Comparison of ENCODE assay signal across 1 cellular context in the genomic region with DNA sequence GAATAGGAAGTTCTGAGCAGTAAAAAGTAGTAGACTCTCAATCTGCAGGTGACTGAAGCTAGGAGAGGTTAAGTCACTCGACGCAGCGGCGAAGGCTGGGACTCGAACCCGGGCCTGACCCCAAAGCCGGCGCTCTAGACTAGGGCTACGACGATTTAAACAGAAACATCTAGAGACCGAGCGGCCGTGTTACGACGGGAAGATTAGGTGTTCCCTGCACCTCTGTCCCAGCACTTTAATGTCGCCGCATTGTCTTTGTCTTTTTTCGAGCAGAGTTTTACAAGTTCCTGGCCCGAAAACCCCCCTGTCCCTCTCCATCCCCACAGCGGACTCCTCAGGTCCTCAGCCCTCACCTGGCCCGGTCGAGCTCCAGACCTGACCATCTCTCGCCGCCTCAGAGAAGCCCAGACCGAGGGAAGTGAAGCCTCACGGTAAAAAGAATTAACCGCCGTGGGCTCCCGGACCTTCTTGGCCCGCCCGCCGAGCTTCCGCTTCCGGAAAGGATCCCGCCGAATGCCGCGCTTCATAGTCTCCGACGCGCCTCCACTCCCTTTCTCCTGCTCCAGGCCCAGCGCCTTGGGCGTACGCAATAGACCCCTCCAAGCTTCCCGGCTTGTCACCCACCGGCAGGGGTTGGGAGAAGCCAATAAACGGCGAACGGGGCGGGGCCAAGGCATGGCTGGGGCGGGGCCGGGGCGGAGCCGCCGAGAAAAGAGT.
A peak's percentile ranks its signal among the peaks of the same experiment; 100 is the strongest.
TF ChIP-seq lines count a peak whose summit lies in the region.

A gene with protein sequence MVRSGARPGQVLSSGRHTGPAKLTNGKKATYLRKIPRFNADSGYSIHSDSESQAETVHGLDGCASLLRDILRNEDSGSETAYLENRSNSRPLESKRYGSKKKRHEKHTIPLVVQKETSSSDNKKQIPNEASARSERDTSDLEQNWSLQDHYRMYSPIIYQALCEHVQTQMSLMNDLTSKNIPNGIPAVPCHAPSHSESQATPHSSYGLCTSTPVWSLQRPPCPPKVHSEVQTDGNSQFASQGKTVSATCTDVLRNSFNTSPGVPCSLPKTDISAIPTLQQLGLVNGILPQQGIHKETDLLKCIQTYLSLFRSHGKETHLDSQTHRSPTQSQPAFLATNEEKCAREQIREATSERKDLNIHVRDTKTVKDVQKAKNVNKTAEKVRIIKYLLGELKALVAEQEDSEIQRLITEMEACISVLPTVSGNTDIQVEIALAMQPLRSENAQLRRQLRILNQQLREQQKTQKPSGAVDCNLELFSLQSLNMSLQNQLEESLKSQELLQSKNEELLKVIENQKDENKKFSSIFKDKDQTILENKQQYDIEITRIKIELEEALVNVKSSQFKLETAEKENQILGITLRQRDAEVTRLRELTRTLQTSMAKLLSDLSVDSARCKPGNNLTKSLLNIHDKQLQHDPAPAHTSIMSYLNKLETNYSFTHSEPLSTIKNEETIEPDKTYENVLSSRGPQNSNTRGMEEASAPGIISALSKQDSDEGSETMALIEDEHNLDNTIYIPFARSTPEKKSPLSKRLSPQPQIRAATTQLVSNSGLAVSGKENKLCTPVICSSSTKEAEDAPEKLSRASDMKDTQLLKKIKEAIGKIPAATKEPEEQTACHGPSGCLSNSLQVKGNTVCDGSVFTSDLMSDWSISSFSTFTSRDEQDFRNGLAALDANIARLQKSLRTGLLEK (minus strand): TSS at position 439 of the 717 bp plus-strand sequence. CDS start 56 bp downstream, at position 383.

TF ChIP-seq in GM23338, 12 proteins besides CTCF, POLR2A, EP300 and RAD21 (continued from another document):
- TF ChIP-seq, protein P1, sequence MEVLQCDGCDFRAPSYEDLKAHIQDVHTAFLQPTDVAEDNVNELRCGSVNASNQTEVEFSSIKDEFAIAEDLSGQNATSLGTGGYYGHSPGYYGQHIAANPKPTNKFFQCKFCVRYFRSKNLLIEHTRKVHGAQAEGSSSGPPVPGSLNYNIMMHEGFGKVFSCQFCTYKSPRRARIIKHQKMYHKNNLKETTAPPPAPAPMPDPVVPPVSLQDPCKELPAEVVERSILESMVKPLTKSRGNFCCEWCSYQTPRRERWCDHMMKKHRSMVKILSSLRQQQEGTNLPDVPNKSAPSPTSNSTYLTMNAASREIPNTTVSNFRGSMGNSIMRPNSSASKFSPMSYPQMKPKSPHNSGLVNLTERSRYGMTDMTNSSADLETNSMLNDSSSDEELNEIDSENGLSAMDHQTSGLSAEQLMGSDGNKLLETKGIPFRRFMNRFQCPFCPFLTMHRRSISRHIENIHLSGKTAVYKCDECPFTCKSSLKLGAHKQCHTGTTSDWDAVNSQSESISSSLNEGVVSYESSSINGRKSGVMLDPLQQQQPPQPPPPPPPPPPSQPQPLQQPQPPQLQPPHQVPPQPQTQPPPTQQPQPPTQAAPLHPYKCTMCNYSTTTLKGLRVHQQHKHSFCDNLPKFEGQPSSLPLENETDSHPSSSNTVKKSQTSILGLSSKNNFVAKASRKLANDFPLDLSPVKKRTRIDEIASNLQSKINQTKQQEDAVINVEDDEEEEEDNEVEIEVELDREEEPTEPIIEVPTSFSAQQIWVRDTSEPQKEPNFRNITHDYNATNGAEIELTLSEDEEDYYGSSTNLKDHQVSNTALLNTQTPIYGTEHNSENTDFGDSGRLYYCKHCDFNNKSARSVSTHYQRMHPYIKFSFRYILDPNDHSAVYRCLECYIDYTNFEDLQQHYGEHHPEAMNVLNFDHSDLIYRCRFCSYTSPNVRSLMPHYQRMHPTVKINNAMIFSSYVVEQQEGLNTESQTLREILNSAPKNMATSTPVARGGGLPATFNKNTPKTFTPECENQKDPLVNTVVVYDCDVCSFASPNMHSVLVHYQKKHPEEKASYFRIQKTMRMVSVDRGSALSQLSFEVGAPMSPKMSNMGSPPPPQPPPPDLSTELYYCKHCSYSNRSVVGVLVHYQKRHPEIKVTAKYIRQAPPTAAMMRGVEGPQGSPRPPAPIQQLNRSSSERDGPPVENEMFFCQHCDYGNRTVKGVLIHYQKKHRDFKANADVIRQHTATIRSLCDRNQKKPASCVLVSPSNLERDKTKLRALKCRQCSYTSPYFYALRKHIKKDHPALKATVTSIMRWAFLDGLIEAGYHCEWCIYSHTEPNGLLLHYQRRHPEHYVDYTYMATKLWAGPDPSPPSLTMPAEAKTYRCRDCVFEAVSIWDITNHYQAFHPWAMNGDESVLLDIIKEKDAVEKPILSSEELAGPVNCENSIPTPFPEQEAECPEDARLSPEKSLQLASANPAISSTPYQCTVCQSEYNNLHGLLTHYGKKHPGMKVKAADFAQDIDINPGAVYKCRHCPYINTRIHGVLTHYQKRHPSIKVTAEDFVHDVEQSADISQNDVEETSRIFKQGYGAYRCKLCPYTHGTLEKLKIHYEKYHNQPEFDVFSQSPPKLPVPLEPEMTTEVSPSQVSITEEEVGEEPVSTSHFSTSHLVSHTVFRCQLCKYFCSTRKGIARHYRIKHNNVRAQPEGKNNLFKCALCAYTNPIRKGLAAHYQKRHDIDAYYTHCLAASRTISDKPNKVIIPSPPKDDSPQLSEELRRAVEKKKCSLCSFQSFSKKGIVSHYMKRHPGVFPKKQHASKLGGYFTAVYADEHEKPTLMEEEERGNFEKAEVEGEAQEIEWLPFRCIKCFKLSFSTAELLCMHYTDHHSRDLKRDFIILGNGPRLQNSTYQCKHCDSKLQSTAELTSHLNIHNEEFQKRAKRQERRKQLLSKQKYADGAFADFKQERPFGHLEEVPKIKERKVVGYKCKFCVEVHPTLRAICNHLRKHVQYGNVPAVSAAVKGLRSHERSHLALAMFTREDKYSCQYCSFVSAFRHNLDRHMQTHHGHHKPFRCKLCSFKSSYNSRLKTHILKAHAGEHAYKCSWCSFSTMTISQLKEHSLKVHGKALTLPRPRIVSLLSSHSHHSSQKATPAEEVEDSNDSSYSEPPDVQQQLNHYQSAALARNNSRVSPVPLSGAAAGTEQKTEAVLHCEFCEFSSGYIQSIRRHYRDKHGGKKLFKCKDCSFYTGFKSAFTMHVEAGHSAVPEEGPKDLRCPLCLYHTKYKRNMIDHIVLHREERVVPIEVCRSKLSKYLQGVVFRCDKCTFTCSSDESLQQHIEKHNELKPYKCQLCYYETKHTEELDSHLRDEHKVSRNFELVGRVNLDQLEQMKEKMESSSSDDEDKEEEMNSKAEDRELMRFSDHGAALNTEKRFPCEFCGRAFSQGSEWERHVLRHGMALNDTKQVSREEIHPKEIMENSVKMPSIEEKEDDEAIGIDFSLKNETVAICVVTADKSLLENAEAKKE (CRISPR knock-in tag; IDR thresholded peaks at IDR 0.05): no peak
- TF ChIP-seq, protein P2, sequence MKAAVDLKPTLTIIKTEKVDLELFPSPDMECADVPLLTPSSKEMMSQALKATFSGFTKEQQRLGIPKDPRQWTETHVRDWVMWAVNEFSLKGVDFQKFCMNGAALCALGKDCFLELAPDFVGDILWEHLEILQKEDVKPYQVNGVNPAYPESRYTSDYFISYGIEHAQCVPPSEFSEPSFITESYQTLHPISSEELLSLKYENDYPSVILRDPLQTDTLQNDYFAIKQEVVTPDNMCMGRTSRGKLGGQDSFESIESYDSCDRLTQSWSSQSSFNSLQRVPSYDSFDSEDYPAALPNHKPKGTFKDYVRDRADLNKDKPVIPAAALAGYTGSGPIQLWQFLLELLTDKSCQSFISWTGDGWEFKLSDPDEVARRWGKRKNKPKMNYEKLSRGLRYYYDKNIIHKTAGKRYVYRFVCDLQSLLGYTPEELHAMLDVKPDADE (IDR thresholded peaks at IDR 0.05): 0 out of 2 replicates have a peak, but pooled peaks have one; percentile 45
- no peak for TF ChIP-seq JUNB (IDR thresholded peaks at IDR 0.05; ENCODE audit: unreplicated experiment)
- peak; percentile 79 for TF ChIP-seq POLR2AphosphoS5 (IDR thresholded peaks at IDR 0.05; ENCODE audit: low read depth)
